Comparison of ENCODE assay signal across 2 cellular contexts in genomic region chr6:168272379-168273011, GRCh38.
TF ChIP-seq lines count a peak whose summit lies in the region.

No MANE protein-coding gene starts in this region.

TF ChIP-seq in HepG2, 621 proteins besides CTCF, POLR2A, EP300 and RAD21 (continues in another document):
- TF ChIP-seq DMAP1 (CRISPR knock-in tag; IDR thresholded peaks at IDR 0.05): 0 out of 2 replicates have a peak, but pooled peaks have one; percentile 20
- TF ChIP-seq, protein P1, sequence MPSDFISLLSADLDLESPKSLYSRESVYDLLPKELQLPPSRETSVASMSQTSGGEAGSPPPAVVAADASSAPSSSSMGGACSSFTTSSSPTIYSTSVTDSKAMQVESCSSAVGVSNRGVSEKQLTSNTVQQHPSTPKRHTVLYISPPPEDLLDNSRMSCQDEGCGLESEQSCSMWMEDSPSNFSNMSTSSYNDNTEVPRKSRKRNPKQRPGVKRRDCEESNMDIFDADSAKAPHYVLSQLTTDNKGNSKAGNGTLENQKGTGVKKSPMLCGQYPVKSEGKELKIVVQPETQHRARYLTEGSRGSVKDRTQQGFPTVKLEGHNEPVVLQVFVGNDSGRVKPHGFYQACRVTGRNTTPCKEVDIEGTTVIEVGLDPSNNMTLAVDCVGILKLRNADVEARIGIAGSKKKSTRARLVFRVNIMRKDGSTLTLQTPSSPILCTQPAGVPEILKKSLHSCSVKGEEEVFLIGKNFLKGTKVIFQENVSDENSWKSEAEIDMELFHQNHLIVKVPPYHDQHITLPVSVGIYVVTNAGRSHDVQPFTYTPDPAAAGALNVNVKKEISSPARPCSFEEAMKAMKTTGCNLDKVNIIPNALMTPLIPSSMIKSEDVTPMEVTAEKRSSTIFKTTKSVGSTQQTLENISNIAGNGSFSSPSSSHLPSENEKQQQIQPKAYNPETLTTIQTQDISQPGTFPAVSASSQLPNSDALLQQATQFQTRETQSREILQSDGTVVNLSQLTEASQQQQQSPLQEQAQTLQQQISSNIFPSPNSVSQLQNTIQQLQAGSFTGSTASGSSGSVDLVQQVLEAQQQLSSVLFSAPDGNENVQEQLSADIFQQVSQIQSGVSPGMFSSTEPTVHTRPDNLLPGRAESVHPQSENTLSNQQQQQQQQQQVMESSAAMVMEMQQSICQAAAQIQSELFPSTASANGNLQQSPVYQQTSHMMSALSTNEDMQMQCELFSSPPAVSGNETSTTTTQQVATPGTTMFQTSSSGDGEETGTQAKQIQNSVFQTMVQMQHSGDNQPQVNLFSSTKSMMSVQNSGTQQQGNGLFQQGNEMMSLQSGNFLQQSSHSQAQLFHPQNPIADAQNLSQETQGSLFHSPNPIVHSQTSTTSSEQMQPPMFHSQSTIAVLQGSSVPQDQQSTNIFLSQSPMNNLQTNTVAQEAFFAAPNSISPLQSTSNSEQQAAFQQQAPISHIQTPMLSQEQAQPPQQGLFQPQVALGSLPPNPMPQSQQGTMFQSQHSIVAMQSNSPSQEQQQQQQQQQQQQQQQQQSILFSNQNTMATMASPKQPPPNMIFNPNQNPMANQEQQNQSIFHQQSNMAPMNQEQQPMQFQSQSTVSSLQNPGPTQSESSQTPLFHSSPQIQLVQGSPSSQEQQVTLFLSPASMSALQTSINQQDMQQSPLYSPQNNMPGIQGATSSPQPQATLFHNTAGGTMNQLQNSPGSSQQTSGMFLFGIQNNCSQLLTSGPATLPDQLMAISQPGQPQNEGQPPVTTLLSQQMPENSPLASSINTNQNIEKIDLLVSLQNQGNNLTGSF (CRISPR knock-in tag; IDR thresholded peaks at IDR 0.05): no peak
- peak; percentile 50; the same call in 1 of the 2 replicates for TF ChIP-seq SP5 (CRISPR knock-in tag; IDR thresholded peaks at IDR 0.05; ENCODE audit: borderline replicate concordance, low read depth)
- TF ChIP-seq SAP130 (CRISPR knock-in tag; IDR thresholded peaks at IDR 0.05; ENCODE audit: low read depth): peak; percentile 40
- TF ChIP-seq SOX6 (IDR thresholded peaks at IDR 0.05): no peak
- TF ChIP-seq SOX6 (CRISPR knock-in tag; IDR thresholded peaks at IDR 0.05): peak; percentile 17; the same call in 1 of the 2 replicates
- no peak for TF ChIP-seq KAT7 (CRISPR knock-in tag; IDR thresholded peaks at IDR 0.05; ENCODE audit: borderline replicate concordance)
- TF ChIP-seq ZNF652 (CRISPR knock-in tag; IDR thresholded peaks at IDR 0.05; ENCODE audit: borderline replicate concordance, low read depth): peak; percentile 89
- TF ChIP-seq, protein P2, sequence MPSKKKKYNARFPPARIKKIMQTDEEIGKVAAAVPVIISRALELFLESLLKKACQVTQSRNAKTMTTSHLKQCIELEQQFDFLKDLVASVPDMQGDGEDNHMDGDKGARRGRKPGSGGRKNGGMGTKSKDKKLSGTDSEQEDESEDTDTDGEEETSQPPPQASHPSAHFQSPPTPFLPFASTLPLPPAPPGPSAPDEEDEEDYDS (CRISPR knock-in tag; IDR thresholded peaks at IDR 0.05): 0 out of 2 replicates have a peak, but pooled peaks have one; percentile 8
- peak; percentile 20; the same call in 1 of the 2 replicates for TF ChIP-seq RXRB (CRISPR knock-in tag; IDR thresholded peaks at IDR 0.05; ENCODE audit: borderline replicate concordance)
- peak; percentile 34; the same call in 1 of the 2 replicates for TF ChIP-seq GABPB1 (CRISPR knock-in tag; IDR thresholded peaks at IDR 0.05)
- TF ChIP-seq PBX2 (CRISPR knock-in tag; IDR thresholded peaks at IDR 0.05): peak; percentile 82
- TF ChIP-seq GATAD2A (CRISPR knock-in tag; IDR thresholded peaks at IDR 0.05): 0 out of 2 replicates have a peak, but pooled peaks have one; percentile 9
- TF ChIP-seq PHF21A (CRISPR knock-in tag; IDR thresholded peaks at IDR 0.05): peak; percentile 14; the same call in 1 of the 2 replicates
- TF ChIP-seq ZNF550 (CRISPR knock-in tag; IDR thresholded peaks at IDR 0.05; ENCODE audit: borderline replicate concordance): no peak
- no peak for TF ChIP-seq TBP (CRISPR knock-in tag; IDR thresholded peaks at IDR 0.05)
- TF ChIP-seq ZNF282 (IDR thresholded peaks at IDR 0.05; ENCODE audit: partially characterized antibody): no peak
- no peak for TF ChIP-seq NR2F2 (IDR thresholded peaks at IDR 0.05; ENCODE audit: borderline replicate concordance, low read depth)
- 0 out of 2 replicates have a peak, but pooled peaks have one; percentile 24 for TF ChIP-seq ZNF331 (CRISPR knock-in tag; IDR thresholded peaks at IDR 0.05)
- TF ChIP-seq ZNF678 (CRISPR knock-in tag; IDR thresholded peaks at IDR 0.05): no peak
- 0 out of 2 replicates have a peak, but pooled peaks have one; percentile 36 for TF ChIP-seq TBX2 (CRISPR knock-in tag; IDR thresholded peaks at IDR 0.05; ENCODE audit: borderline replicate concordance)
- no peak for TF ChIP-seq ZNF724P (CRISPR knock-in tag; IDR thresholded peaks at IDR 0.05; ENCODE audit: borderline replicate concordance)
- TF ChIP-seq ZNF256 (CRISPR knock-in tag; conservative IDR thresholded peaks at IDR 0.05): no peak
- TF ChIP-seq XRCC5 (optimal IDR thresholded peaks at IDR 0.05; ENCODE audit: low read length): peak; percentile 47
- TF ChIP-seq ETV5 (CRISPR knock-in tag; IDR thresholded peaks at IDR 0.05; ENCODE audit: borderline replicate concordance): peak; percentile 15; the same call in 1 of the 2 replicates

TF ChIP-seq in WTC11, 78 proteins besides CTCF, POLR2A, EP300 and RAD21:
- TF ChIP-seq RELA (CRISPR knock-in tag; IDR thresholded peaks at IDR 0.05; ENCODE audit: borderline replicate concordance) (no peak), JUN (CRISPR knock-in tag; IDR thresholded peaks at IDR 0.05) (no peak), FOXK1 (CRISPR knock-in tag; IDR thresholded peaks at IDR 0.05) (no peak), STAT6 (CRISPR knock-in tag; conservative IDR thresholded peaks at IDR 0.05; ENCODE audit: low read depth) (no peak), ATF1 (CRISPR knock-in tag; IDR thresholded peaks at IDR 0.05) (no peak), TEAD4 (CRISPR knock-in tag; IDR thresholded peaks at IDR 0.05) (no peak), MYBL2 (CRISPR knock-in tag; IDR thresholded peaks at IDR 0.05) (no peak), ZNF263 (CRISPR knock-in tag; IDR thresholded peaks at IDR 0.05; ENCODE audit: low read depth) (no peak), ATF2 (CRISPR knock-in tag; IDR thresholded peaks at IDR 0.05; ENCODE audit: borderline replicate concordance, low read depth) (no peak), SP1 (CRISPR knock-in tag; conservative IDR thresholded peaks at IDR 0.05) (no peak), FOXJ3 (CRISPR knock-in tag; IDR thresholded peaks at IDR 0.05; ENCODE audit: borderline replicate concordance) (no peak)
